In genomic region chr11:71188886-71189767, GRCh38 we compare ENCODE assay signal across 17 cellular contexts.
"Had no signal": no experiment of that assay in that cellular context is flagged by ENCODE, and none has a peak within 500 bp of the region (broad histone marks: within the 10 kb centered on the region; RNA-seq: fewer than 3 reads in every experiment).

No MANE protein-coding gene starts in this region.

- ATAC-seq: gastroesophageal sphincter; left colon; stimulated activated naive CD8-positive, alpha-beta T cell treated with anti-CD3 and anti-CD28 coated beads, Interleukin-15, Interleukin-2, amounts not matched to agents 100 U/mL and 50 U/mL, for 24 hours; T-cell had no signal

- H3K4me1 Mint-ChIP-seq: activated naive CD8-positive, alpha-beta T cell treated with anti-CD3 and anti-CD28 coated beads for 36 hours; T-cell had no signal

- H3K4me1 ChIP-seq: breast epithelium, gastroesophageal sphincter, prostate gland had no signal

- H3K9me3 ChIP-seq: breast epithelium, gastroesophageal sphincter, prostate gland had no signal

- H3K9me3 Mint-ChIP-seq: activated naive CD8-positive, alpha-beta T cell treated with anti-CD3 and anti-CD28 coated beads for 36 hours; endodermal cell; T-cell; T-helper 2 cell treated with Interferon-gamma antibody and Interleukin-4, amounts not matched to agents 5 μg/mL and 100 μg/mL, for 36 hours had no signal

- H3K36me3 ChIP-seq: breast epithelium, gastroesophageal sphincter, prostate gland had no signal

- H3K4me3 ChIP-seq: breast epithelium, coronary artery, gastroesophageal sphincter, prostate gland had no signal

- H3K27me3 Mint-ChIP-seq: activated naive CD8-positive, alpha-beta T cell treated with anti-CD3 and anti-CD28 coated beads for 36 hours had no signal

- H3K36me3 Mint-ChIP-seq: activated naive CD8-positive, alpha-beta T cell treated with anti-CD3 and anti-CD28 coated beads for 36 hours; T-cell had no signal

- H3K27me3 ChIP-seq: breast epithelium had no signal

- DNase-seq: activated CD4-positive, CD25-positive, alpha-beta regulatory T cell treated with anti-CD3 and anti-CD28 coated beads, Interleukin-2, amount 50 U/mL, for 72 hours; activated naive CD4-positive, alpha-beta T cell; activated naive CD8-positive, alpha-beta T cell treated with anti-CD3 and anti-CD28 coated beads for 36 hours; activated T-cell treated with anti-CD3 and anti-CD28 coated beads, Interleukin-2, amount 50 U/mL, for 1 hour; endodermal cell; mesenchymal stem cell; occipital lobe; stimulated activated CD4-positive, alpha-beta T cell treated with anti-CD3 and anti-CD28 coated beads, Interleukin-4, amount 100 ng/mL, for 4 hours; stimulated activated naive CD8-positive, alpha-beta T cell treated with anti-CD3 and anti-CD28 coated beads, Interleukin-15, Interleukin-2, amounts not matched to agents 100 U/mL and 50 U/mL, for 24 hours; T-cell had no signal

- H3K27ac Mint-ChIP-seq: activated naive CD8-positive, alpha-beta T cell treated with anti-CD3 and anti-CD28 coated beads for 36 hours; endodermal cell; T-cell; T-helper 2 cell treated with Interferon-gamma antibody and Interleukin-4, amounts not matched to agents 5 μg/mL and 100 μg/mL, for 36 hours had no signal

- H3K4me3 Mint-ChIP-seq: activated naive CD8-positive, alpha-beta T cell treated with anti-CD3 and anti-CD28 coated beads for 36 hours; endodermal cell; T-cell; T-helper 2 cell treated with Interferon-gamma antibody and Interleukin-4, amounts not matched to agents 5 μg/mL and 100 μg/mL, for 36 hours had no signal

- H3K27ac ChIP-seq: breast epithelium, coronary artery, gastroesophageal sphincter, prostate gland, VCaP had no signal
